Comparison of ENCODE assay signal across 8 cellular contexts in the genomic region with DNA sequence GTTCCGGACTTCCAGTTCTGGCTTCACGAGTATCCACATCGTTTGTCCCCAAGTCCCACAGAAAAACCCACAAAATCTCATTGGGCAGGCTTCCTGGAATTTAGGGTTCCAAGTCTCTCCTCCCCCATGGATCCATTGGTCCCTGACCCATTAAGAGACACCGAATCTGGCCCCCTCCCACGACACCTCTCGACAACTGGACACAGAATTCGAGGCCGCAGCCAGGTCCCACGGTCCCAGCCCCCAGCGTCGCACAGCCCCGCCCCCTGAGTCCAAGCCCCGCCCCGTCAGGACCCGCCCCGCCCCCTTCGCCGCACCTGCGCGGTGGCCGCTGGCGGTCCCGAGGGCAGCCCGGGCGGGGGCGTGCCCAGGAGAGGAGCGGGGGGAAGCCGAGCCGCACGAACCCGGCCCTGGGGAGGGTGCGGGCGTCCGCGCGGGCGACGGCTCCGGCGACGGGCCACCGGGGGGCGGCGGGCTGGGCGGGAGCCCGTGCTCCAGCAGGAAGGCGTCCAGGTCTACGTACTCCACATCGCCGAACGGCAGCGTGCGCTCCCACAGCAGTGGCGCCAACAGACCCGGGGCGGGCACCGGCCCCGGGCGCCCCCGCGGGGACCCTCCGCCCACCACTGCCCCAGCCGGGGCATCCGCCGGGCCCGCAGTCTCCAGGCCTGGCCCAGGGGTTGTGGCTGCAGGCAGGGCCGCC. TPM values are rescaled to one million over a fixed set of nuclear protein-coding genes. Genes with fewer than 3 reads are reported as not detected.
DNase-seq lines count a peak whose midpoint lies in the region; ATAC-seq, FAIRE-seq and TF ChIP-seq lines count a peak whose summit lies in the region.

No MANE protein-coding gene starts in this region.

- H3K27ac ChIP-seq in iPS-18a (ENCODE audit: low read length) (no peak overlapping the region), small intestine (ENCODE audit: low read depth in 1 of 2, low read length in 1 of 2) (peak overlapping the region; percentile 96 to 99)

- peaks cover 30% of the 10 kb centered on the region for H3K4me1 Mint-ChIP-seq in T-helper 2 cell treated with Interferon-gamma antibody and Interleukin-4, amounts not matched to agents 5 μg/mL and 100 μg/mL, for 36 hours (ENCODE audit: low read depth)

- FAIRE-seq in small intestine (lab: Jason Lieb, UNC) = no peak

- peak overlapping the region; percentile 85 for H3K4me3 Mint-ChIP-seq in T-helper 2 cell treated with Interferon-gamma antibody and Interleukin-4, amounts not matched to agents 5 μg/mL and 100 μg/mL, for 36 hours

- H3K36me3 Mint-ChIP-seq in T-helper 2 cell treated with Interferon-gamma antibody and Interleukin-4, amounts not matched to agents 5 μg/mL and 100 μg/mL, for 36 hours (ENCODE audit: low read depth) = peaks cover 4% of the 10 kb centered on the region

- H3K9ac ChIP-seq in iPS-18a (ENCODE audit: low read length) = peak overlapping the region; percentile 42

- H3K4me3 ChIP-seq in iPS-18a (ENCODE audit: low read length) = peak overlapping the region; percentile 60
- H3K4me3 ChIP-seq in small intestine (ENCODE audit: low read depth in 1 of 2, low read length in 2 of 2) = peak overlapping the region; percentile 67 to 94

- DNase-seq in Daoy (ENCODE audit: low read depth) = peak; percentile 72
- DNase-seq in T-helper 2 cell treated with Interferon-gamma antibody and Interleukin-4, amounts not matched to agents 5 μg/mL and 100 μg/mL, for 36 hours (ENCODE audit: low spot score) = peak; percentile 79
- peak; percentile 71 for DNase-seq in astrocyte of the hippocampus (ENCODE audit: low read depth, low spot score)
- DNase-seq in small intestine = peak; percentile 78

- 1% methylated on average over 26 to 67 of the region's 67 CpGs for WGBS in small intestine, 3 donors

- ATAC-seq in GM19467 (IDR thresholded peaks at IDR 0.05; ENCODE audit: unreplicated experiment) (no peak), HG02610 (IDR thresholded peaks at IDR 0.05; ENCODE audit: unreplicated experiment) (no peak)

- TF ChIP-seq RAD21 in Ishikawa (IDR thresholded peaks at IDR 0.05; ENCODE audit: low read depth) = no peak

- H3K4me1 ChIP-seq in iPS-18a (ENCODE audit: control insufficient read depth, low read depth, low read length) (peaks cover 45% of the 10 kb centered on the region), small intestine (ENCODE audit: control insufficient read depth in 2 of 2, insufficient read depth in 1 of 2, low read depth in 1 of 2, low read length in 1 of 2) (peaks cover 11 to 21% of the 10 kb centered on the region in 2 donors)

- H3K9me3 Mint-ChIP-seq in T-helper 2 cell treated with Interferon-gamma antibody and Interleukin-4, amounts not matched to agents 5 μg/mL and 100 μg/mL, for 36 hours = peaks cover 5% of the 10 kb centered on the region

- H3K36me3 ChIP-seq in iPS-18a (ENCODE audit: control insufficient read depth, low read depth, low read length) (no peaks in the 10 kb centered on the region), small intestine (ENCODE audit: control insufficient read depth in 2 of 2, insufficient read depth in 2 of 2, low read length in 2 of 2) (no peaks in the 10 kb centered on the region)

- TF ChIP-seq EP300 in Ishikawa (IDR thresholded peaks at IDR 0.05; ENCODE audit: borderline replicate concordance) = no peak

- H3K27me3 ChIP-seq in iPS-18a (ENCODE audit: control insufficient read depth, insufficient read depth, low read length) = peaks cover 10% of the 10 kb centered on the region
- no peaks in the 10 kb centered on the region for H3K27me3 ChIP-seq in small intestine (ENCODE audit: control insufficient read depth in 2 of 2, insufficient read depth in 2 of 2, low read length in 2 of 2)

- H3K9me3 ChIP-seq in iPS-18a (ENCODE audit: control insufficient read depth, low read depth, low read length) (no peaks in the 10 kb centered on the region), small intestine (ENCODE audit: control insufficient read depth, low read depth) (no peaks in the 10 kb centered on the region)

- peak overlapping the region; percentile 95 for H3K27ac Mint-ChIP-seq in T-helper 2 cell treated with Interferon-gamma antibody and Interleukin-4, amounts not matched to agents 5 μg/mL and 100 μg/mL, for 36 hours

- no peaks in the 10 kb centered on the region for H3K27me3 Mint-ChIP-seq in T-helper 2 cell treated with Interferon-gamma antibody and Interleukin-4, amounts not matched to agents 5 μg/mL and 100 μg/mL, for 36 hours (ENCODE audit: low read depth)

TF ChIP-seq in Ishikawa, 13 proteins besides CTCF, POLR2A, EP300 and RAD21:
- TF ChIP-seq EGR1 (IDR thresholded peaks at IDR 0.05) (peak; percentile 66; the same call in 1 of the 2 replicates), TAF1 (IDR thresholded peaks at IDR 0.05; ENCODE audit: low read depth) (no peak), CREB1 (IDR thresholded peaks at IDR 0.05; ENCODE audit: low read depth) (no peak), TCF12 (IDR thresholded peaks at IDR 0.05; ENCODE audit: low read depth) (no peak), ZBTB7A (IDR thresholded peaks at IDR 0.05; ENCODE audit: low read depth) (peak; percentile 72; the same call in 1 of the 2 replicates)
- TF ChIP-seq, protein P1, sequence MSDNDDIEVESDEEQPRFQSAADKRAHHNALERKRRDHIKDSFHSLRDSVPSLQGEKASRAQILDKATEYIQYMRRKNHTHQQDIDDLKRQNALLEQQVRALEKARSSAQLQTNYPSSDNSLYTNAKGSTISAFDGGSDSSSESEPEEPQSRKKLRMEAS (IDR thresholded peaks at IDR 0.05) = peak; percentile 46; the same call in 1 of the 2 replicates

RNA-seq across cellular contexts. Expression of gene DBP, which starts 1.8 kb away (rescaled TPM):
- 3.0 and 10.0 TPM in 2 replicates for total RNA-seq in Daoy (2014; rRNA removed; shearing (Covaris generic))
- 10 to 100 TPM; 12.5 to 40.3 (median 35.4) TPM for polyA plus RNA-seq in small intestine

RNA-seq across cellular contexts. Expression of gene CA11, which starts 10.6 kb away (rescaled TPM):
- total RNA-seq in Daoy (2014; rRNA removed; shearing (Covaris generic)) = not detected in 2 replicates
- polyA plus RNA-seq in small intestine = 10 to 100 TPM in 1 of 3 donors, 1 to 10 TPM in 2; 5.9 to 21.2 (median 7.1) TPM

RNA-seq across cellular contexts. Expression of gene SPHK2, which starts 16.1 kb away (rescaled TPM):
- 5.1 and 12.7 TPM in 2 replicates for total RNA-seq in Daoy (2014; rRNA removed; shearing (Covaris generic))
- polyA plus RNA-seq in small intestine = 10 to 100 TPM; 46.8 to 85.7 (median 53.0) TPM

RNA-seq across cellular contexts. Expression of gene RPL18, which starts 16.4 kb away (rescaled TPM):
- 2,925 and 3,124 TPM in 2 replicates for total RNA-seq in Daoy (2014; rRNA removed; shearing (Covaris generic))
- 1,000 to 10,000 TPM; 2,250 to 3,184 (median 2,942) TPM for polyA plus RNA-seq in small intestine

RNA-seq across cellular contexts. Expression of gene FAM83E, which starts 20.5 kb away (rescaled TPM):
- not detected in 2 replicates for total RNA-seq in Daoy (2014; rRNA removed; shearing (Covaris generic))
- 100 to 1,000 TPM in 1 of 3 donors, 10 to 100 TPM in 2; 76.6 to 104 (median 94.0) TPM for polyA plus RNA-seq in small intestine
